In the genomic region with DNA sequence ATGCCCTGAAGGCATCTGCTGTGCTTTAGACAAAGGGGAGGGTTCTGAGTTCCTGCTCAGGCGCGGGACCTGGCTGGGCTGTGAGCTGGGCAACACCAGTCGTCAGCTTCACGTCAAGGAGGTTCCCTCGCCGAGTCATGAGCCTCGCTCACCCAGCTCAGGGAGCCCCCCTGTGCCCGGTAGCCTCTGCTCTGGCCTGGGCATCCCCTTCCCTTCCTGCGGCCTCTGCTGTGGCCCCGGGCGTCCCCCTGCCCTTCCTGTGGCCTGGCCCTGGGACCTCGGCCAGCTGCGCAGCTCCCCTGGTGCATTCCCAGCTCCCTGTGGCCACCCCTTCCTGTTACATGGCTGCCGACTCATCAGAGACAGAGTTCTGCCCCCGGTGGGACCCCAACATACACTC, we compare ENCODE assay signal across 1 cellular context.
TF ChIP-seq lines count a peak whose summit lies in the region.

No MANE protein-coding gene starts in this region.

TF ChIP-seq in SK-N-SH treated with all-trans-retinoic acid at 6 μM for 48 hours, 23 proteins besides CTCF, POLR2A, EP300 and RAD21 (continued from another document):
- TF ChIP-seq, protein P1, sequence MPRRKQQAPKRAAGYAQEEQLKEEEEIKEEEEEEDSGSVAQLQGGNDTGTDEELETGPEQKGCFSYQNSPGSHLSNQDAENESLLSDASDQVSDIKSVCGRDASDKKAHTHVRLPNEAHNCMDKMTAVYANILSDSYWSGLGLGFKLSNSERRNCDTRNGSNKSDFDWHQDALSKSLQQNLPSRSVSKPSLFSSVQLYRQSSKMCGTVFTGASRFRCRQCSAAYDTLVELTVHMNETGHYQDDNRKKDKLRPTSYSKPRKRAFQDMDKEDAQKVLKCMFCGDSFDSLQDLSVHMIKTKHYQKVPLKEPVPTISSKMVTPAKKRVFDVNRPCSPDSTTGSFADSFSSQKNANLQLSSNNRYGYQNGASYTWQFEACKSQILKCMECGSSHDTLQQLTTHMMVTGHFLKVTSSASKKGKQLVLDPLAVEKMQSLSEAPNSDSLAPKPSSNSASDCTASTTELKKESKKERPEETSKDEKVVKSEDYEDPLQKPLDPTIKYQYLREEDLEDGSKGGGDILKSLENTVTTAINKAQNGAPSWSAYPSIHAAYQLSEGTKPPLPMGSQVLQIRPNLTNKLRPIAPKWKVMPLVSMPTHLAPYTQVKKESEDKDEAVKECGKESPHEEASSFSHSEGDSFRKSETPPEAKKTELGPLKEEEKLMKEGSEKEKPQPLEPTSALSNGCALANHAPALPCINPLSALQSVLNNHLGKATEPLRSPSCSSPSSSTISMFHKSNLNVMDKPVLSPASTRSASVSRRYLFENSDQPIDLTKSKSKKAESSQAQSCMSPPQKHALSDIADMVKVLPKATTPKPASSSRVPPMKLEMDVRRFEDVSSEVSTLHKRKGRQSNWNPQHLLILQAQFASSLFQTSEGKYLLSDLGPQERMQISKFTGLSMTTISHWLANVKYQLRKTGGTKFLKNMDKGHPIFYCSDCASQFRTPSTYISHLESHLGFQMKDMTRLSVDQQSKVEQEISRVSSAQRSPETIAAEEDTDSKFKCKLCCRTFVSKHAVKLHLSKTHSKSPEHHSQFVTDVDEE (CRISPR knock-in tag; IDR thresholded peaks at IDR 0.05) = no peak
- TF ChIP-seq TOX (CRISPR knock-in tag; IDR thresholded peaks at IDR 0.05; ENCODE audit: borderline replicate concordance) (no peak), ARNTL (CRISPR knock-in tag; IDR thresholded peaks at IDR 0.05; ENCODE audit: borderline replicate concordance, low read depth) (no peak), BACH2 (CRISPR knock-in tag; IDR thresholded peaks at IDR 0.05; ENCODE audit: borderline replicate concordance) (no peak)
- TF ChIP-seq, protein P2, sequence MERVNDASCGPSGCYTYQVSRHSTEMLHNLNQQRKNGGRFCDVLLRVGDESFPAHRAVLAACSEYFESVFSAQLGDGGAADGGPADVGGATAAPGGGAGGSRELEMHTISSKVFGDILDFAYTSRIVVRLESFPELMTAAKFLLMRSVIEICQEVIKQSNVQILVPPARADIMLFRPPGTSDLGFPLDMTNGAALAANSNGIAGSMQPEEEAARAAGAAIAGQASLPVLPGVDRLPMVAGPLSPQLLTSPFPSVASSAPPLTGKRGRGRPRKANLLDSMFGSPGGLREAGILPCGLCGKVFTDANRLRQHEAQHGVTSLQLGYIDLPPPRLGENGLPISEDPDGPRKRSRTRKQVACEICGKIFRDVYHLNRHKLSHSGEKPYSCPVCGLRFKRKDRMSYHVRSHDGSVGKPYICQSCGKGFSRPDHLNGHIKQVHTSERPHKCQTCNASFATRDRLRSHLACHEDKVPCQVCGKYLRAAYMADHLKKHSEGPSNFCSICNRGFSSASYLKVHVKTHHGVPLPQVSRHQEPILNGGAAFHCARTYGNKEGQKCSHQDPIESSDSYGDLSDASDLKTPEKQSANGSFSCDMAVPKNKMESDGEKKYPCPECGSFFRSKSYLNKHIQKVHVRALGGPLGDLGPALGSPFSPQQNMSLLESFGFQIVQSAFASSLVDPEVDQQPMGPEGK (CRISPR knock-in tag; IDR thresholded peaks at IDR 0.05; ENCODE audit: borderline replicate concordance) = no peak
TF ChIP-seq in SK-N-SH treated with all-trans-retinoic acid at 6 μM for 48 hours: peak in this region for 0.
